ENCODE assay signal across 2 cellular contexts in the genomic region with DNA sequence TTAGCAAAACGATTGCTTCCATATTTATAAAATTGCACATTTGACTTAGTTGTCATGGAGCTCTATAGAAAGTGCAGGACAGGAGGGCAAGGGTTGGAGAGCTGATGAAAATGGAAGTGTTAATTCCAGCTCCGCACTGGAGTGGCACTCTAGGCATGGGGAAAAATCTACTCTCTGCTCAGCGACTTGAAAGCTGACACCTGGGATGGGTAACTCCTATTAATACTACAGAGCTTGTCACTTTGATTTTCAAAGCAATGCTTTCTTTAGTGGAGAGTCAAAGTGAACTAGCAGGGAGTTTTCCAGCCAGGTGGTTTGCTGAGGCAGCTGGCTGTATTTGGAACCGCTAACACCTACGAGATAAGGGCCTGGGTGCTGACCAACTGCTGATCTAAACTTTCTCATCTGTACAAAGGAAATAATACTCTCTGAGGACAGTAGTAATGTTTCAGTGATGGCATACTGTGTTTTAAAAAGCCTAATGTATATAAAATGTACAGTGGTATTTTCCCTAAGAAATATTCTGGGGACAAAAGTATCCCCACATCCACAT.
TF ChIP-seq lines count a peak whose summit lies in the region.

No MANE protein-coding gene starts in this region.

TF ChIP-seq in liver, 16 proteins besides CTCF, POLR2A, EP300 and RAD21 (continued from another document):
- TF ChIP-seq, protein P1, sequence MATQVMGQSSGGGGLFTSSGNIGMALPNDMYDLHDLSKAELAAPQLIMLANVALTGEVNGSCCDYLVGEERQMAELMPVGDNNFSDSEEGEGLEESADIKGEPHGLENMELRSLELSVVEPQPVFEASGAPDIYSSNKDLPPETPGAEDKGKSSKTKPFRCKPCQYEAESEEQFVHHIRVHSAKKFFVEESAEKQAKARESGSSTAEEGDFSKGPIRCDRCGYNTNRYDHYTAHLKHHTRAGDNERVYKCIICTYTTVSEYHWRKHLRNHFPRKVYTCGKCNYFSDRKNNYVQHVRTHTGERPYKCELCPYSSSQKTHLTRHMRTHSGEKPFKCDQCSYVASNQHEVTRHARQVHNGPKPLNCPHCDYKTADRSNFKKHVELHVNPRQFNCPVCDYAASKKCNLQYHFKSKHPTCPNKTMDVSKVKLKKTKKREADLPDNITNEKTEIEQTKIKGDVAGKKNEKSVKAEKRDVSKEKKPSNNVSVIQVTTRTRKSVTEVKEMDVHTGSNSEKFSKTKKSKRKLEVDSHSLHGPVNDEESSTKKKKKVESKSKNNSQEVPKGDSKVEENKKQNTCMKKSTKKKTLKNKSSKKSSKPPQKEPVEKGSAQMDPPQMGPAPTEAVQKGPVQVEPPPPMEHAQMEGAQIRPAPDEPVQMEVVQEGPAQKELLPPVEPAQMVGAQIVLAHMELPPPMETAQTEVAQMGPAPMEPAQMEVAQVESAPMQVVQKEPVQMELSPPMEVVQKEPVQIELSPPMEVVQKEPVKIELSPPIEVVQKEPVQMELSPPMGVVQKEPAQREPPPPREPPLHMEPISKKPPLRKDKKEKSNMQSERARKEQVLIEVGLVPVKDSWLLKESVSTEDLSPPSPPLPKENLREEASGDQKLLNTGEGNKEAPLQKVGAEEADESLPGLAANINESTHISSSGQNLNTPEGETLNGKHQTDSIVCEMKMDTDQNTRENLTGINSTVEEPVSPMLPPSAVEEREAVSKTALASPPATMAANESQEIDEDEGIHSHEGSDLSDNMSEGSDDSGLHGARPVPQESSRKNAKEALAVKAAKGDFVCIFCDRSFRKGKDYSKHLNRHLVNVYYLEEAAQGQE (IDR thresholded peaks at IDR 0.05) = peak; percentile 58
- TF ChIP-seq JUND (IDR thresholded peaks at IDR 0.05) = no peak

TF ChIP-seq in GM12878, 131 proteins besides CTCF, POLR2A, EP300 and RAD21:
- TF ChIP-seq, protein P1 (IDR thresholded peaks at IDR 0.05; ENCODE audit: low read depth, low read length) = peak; percentile 61; the same call in 1 of the 2 replicates
- TF ChIP-seq NR2F1 (conservative IDR thresholded peaks at IDR 0.05) = no peak
- TF ChIP-seq, protein P2, sequence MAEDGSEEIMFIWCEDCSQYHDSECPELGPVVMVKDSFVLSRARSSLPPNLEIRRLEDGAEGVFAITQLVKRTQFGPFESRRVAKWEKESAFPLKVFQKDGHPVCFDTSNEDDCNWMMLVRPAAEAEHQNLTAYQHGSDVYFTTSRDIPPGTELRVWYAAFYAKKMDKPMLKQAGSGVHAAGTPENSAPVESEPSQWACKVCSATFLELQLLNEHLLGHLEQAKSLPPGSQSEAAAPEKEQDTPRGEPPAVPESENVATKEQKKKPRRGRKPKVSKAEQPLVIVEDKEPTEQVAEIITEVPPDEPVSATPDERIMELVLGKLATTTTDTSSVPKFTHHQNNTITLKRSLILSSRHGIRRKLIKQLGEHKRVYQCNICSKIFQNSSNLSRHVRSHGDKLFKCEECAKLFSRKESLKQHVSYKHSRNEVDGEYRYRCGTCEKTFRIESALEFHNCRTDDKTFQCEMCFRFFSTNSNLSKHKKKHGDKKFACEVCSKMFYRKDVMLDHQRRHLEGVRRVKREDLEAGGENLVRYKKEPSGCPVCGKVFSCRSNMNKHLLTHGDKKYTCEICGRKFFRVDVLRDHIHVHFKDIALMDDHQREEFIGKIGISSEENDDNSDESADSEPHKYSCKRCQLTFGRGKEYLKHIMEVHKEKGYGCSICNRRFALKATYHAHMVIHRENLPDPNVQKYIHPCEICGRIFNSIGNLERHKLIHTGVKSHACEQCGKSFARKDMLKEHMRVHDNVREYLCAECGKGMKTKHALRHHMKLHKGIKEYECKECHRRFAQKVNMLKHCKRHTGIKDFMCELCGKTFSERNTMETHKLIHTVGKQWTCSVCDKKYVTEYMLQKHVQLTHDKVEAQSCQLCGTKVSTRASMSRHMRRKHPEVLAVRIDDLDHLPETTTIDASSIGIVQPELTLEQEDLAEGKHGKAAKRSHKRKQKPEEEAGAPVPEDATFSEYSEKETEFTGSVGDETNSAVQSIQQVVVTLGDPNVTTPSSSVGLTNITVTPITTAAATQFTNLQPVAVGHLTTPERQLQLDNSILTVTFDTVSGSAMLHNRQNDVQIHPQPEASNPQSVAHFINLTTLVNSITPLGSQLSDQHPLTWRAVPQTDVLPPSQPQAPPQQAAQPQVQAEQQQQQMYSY (CRISPR knock-in tag; IDR thresholded peaks at IDR 0.05) = no peak
